10 cellular contexts compared by ENCODE assay signal in the genomic region with DNA sequence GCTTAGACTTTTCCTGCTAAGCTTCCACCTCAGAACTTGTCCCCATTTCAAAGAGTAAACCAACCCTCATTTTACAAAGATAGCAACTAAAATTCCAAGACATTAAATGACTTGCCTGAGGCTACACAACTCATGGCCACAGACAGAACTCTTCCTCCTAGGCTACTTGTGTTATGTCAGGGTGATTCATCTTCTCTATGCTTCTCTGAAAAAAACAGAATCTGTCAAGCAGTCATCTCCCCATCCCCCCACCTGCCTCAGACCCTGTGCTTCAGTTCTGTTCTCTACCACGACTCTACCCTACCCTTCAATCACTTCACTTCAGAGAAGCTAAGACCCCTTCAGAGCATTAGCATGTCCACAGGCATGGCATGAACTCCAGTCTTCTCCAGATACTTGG.
DNase-seq lines count a peak whose midpoint lies in the region; ATAC-seq and TF ChIP-seq lines count a peak whose summit lies in the region.
"Had no signal": no experiment of that assay in that cellular context is flagged by ENCODE, and none has a peak within 500 bp of the region (broad histone marks: within the 10 kb centered on the region; RNA-seq: fewer than 3 reads in every experiment).

No MANE protein-coding gene starts in this region.

- CTCF ChIA-PET in CD8-positive, alpha-beta memory T cell (lab: Charles Lee) = interaction anchor here (1.1 to 1.6 kb wide), 2 partner anchors 8 to 9 kb away, joined by 3 to 4 read pairs; no protein-coding TSS in a partner anchor
- CTCF ChIA-PET in naive thymus-derived CD4-positive, alpha-beta T cell (lab: Charles Lee) = no interaction called here

- peak overlapping the region in 1 of 7 donors; percentile 13 for H3K4me3 Mint-ChIP-seq in CD8-positive, alpha-beta memory T cell
- peak overlapping the region in 1 of 10 donors; percentile 3 for H3K4me3 Mint-ChIP-seq in naive thymus-derived CD4-positive, alpha-beta T cell

- peaks cover 53 to 68% (median 59%) of the 10 kb centered on the region in 3 donors for H3K4me1 Mint-ChIP-seq in CD8-positive, alpha-beta memory T cell
- peaks cover 34 to 66% (median 65%) of the 10 kb centered on the region in 7 donors for H3K4me1 Mint-ChIP-seq in naive thymus-derived CD4-positive, alpha-beta T cell

- no peak for TF ChIP-seq POLR2A in thyroid gland (IDR thresholded peaks at IDR 0.05)

- no peak for TF ChIP-seq CTCF in thyroid gland (IDR thresholded peaks at IDR 0.05)

- no peaks in the 10 kb centered on the region for H3K27me3 ChIP-seq in CD8-positive, alpha-beta memory T cell (ENCODE audit: insufficient read depth, low read length, poor library complexity, severe bottlenecking)
- no peaks in the 10 kb centered on the region for H3K27me3 ChIP-seq in naive thymus-derived CD4-positive, alpha-beta T cell (ENCODE audit: control insufficient read depth in 2 of 2, insufficient read depth in 2 of 2, low read length in 2 of 2)
- H3K27me3 ChIP-seq in thyroid gland = no peaks in the 10 kb centered on the region
- H3K27me3 ChIP-seq: left lung, upper lobe of left lung had no signal

- H3K36me3 ChIP-seq in CD8-positive, alpha-beta memory T cell (ENCODE audit: insufficient read depth, low read length) = no peaks in the 10 kb centered on the region
- H3K36me3 ChIP-seq in naive thymus-derived CD4-positive, alpha-beta T cell (ENCODE audit: control insufficient read depth in 2 of 3, insufficient read depth in 3 of 3, low read length in 3 of 3) = no peaks in the 10 kb centered on the region
- H3K36me3 ChIP-seq in thyroid gland = no peaks in the 10 kb centered on the region
- H3K36me3 ChIP-seq: left lung, upper lobe of left lung had no signal

- H3K27ac ChIP-seq in CD8-positive, alpha-beta memory T cell (ENCODE audit: low read depth, low read length) = no peak overlapping the region
- H3K27ac ChIP-seq in naive thymus-derived CD4-positive, alpha-beta T cell (ENCODE audit: low read depth, low read length) = no peak overlapping the region
- no peak overlapping the region for H3K27ac ChIP-seq in thyroid gland
- H3K27ac ChIP-seq: upper lobe of left lung had no signal

- H3K4me3 ChIP-seq in CD8-positive, alpha-beta memory T cell (ENCODE audit: low read length) = no peak overlapping the region
- no peak overlapping the region for H3K4me3 ChIP-seq in naive thymus-derived CD4-positive, alpha-beta T cell (ENCODE audit: low read length)
- no peak overlapping the region for H3K4me3 ChIP-seq in thyroid gland (replicated peaks in 1 of 3)
- H3K4me3 ChIP-seq: left lung, upper lobe of left lung had no signal

- peak overlapping the region; percentile 37 to 94 (median 72) for H3K27ac Mint-ChIP-seq in CD8-positive, alpha-beta memory T cell
- peak overlapping the region in 8 of 9 donors; percentile 4 to 87 (median 24) for H3K27ac Mint-ChIP-seq in naive thymus-derived CD4-positive, alpha-beta T cell

- H3K27me3 Mint-ChIP-seq in CD8-positive, alpha-beta memory T cell = no peaks in the 10 kb centered on the region
- H3K27me3 Mint-ChIP-seq in naive thymus-derived CD4-positive, alpha-beta T cell = no peaks in the 10 kb centered on the region

- H3K9me3 Mint-ChIP-seq in CD8-positive, alpha-beta memory T cell = peaks cover 0 to 3% (median 0%) of the 10 kb centered on the region in 5 donors
- peaks cover 0 to 15% (median 0%) of the 10 kb centered on the region in 11 donors for H3K9me3 Mint-ChIP-seq in naive thymus-derived CD4-positive, alpha-beta T cell

- 39 to 41% methylated on average over 1 of the region's 1 CpG for WGBS in thyroid gland, 2 donors

- peaks cover 0 to 6% (median under 1%) of the 10 kb centered on the region in 3 donors for H3K36me3 Mint-ChIP-seq in CD8-positive, alpha-beta memory T cell
- peaks cover 0 to 21% (median 2%) of the 10 kb centered on the region in 5 donors for H3K36me3 Mint-ChIP-seq in naive thymus-derived CD4-positive, alpha-beta T cell

- no peaks in the 10 kb centered on the region for H3K9me3 ChIP-seq in CD8-positive, alpha-beta memory T cell (ENCODE audit: low read length)
- no peaks in the 10 kb centered on the region for H3K9me3 ChIP-seq in naive thymus-derived CD4-positive, alpha-beta T cell (ENCODE audit: control insufficient read depth in 2 of 3, low read length in 3 of 3)
- no peaks in the 10 kb centered on the region for H3K9me3 ChIP-seq in thyroid gland
- H3K9me3 ChIP-seq: left lung, upper lobe of left lung had no signal

- intact Hi-C loops in naive thymus-derived CD4-positive, alpha-beta T cell (cut with micrococcal nuclease) = loop anchor here (1.0 to 10.0 kb wide), 5 partner anchors 11 to 1217 kb away; a partner anchor contains a TSS
- intact Hi-C loops in thyroid gland (cut with DNase I) = no loop called here

- DNase-seq in CD8-positive, alpha-beta memory T cell = peak in 1 of 5 donors; percentile 56
- DNase-seq in NOMO-1 treated with dmso at 0.1 percent for 144 hours (lab: John Stamatoyannopoulos, UW; ENCODE audit: unreplicated experiment) = peak; percentile 41
- peak; percentile 41 for DNase-seq in activated T-helper 9 cell treated with anti-CD3 and anti-CD28 coated beads, Interleukin-2, amount 50 U/mL, for 16 hours (ENCODE audit: low read depth)
- DNase-seq in naive thymus-derived CD4-positive, alpha-beta T cell = peak in 1 of 9 donors; percentile 20
- no peak for DNase-seq in thyroid gland
- DNase-seq in germinal center (ENCODE audit: low spot score) = no peak
- DNase-seq in COR-L47 (lab: John Stamatoyannopoulos, UW) = no peak
- DNase-seq: left lung, upper lobe of left lung had no signal

- ATAC-seq in naive thymus-derived CD4-positive, alpha-beta T cell = peak; percentile 31
- ATAC-seq in GM21390 (IDR thresholded peaks at IDR 0.05; ENCODE audit: unreplicated experiment) = no peak
- ATAC-seq: left lung had no signal

- peaks cover 34% of the 10 kb centered on the region for H3K4me1 ChIP-seq in CD8-positive, alpha-beta memory T cell (ENCODE audit: insufficient read depth, low read length)
- peaks cover 27 to 28% of the 10 kb centered on the region in 2 donors for H3K4me1 ChIP-seq in naive thymus-derived CD4-positive, alpha-beta T cell (ENCODE audit: control insufficient read depth in 2 of 2, insufficient read depth in 2 of 2, low read length in 2 of 2)
- no peaks in the 10 kb centered on the region for H3K4me1 ChIP-seq in thyroid gland

- POLR2A ChIA-PET in CD8-positive, alpha-beta memory T cell (lab: Charles Lee) = interaction anchor here (0.6 to 1.1 kb wide), 2 partner anchors 8 to 17 kb away, joined by 3 to 5 read pairs; no protein-coding TSS in a partner anchor
- POLR2A ChIA-PET in naive thymus-derived CD4-positive, alpha-beta T cell (lab: Charles Lee) = interaction anchor here (0.6 to 1.8 kb wide), 4 partner anchors 16 to 240 kb away, joined by 3 to 6 read pairs (median 4); no protein-coding TSS in a partner anchor

Comparison
In these comparisons a context has a peak if more than half of its experiments do, and no peak if none do; other contexts are left out.
1. DNase-seq: peak in NOMO-1 treated with dmso at 0.1 percent for 144 hours (single experiment) and activated T-helper 9 cell treated with anti-CD3 and anti-CD28 coated beads, Interleukin-2, amount 50 U/mL, for 16 hours (single experiment); none in thyroid gland (0 of 2), germinal center (single experiment) and COR-L47 (single experiment).